8 cellular contexts compared by ENCODE assay signal in genomic region chr17:68457168-68457538, GRCh38. TPM values are rescaled to one million over a fixed set of nuclear protein-coding genes. Genes with fewer than 3 reads are reported as not detected.
DNase-seq lines count a peak whose midpoint lies in the region; ATAC-seq and TF ChIP-seq lines count a peak whose summit lies in the region.

TSS of gene WIPI1 (minus strand) at chr17:68457496. CDS start at chr17:68457421, 75 bp downstream.

- H3K9me3 Mint-ChIP-seq in neural progenitor cell: no peaks in the 10 kb centered on the region

- H3K9ac ChIP-seq in neural progenitor cell: peak within 1 kb of the TSS; percentile 32

- H3K27ac Mint-ChIP-seq in neural progenitor cell: peak within 1 kb of the TSS; percentile 46

- intact Hi-C loops in A673 (cut with micrococcal nuclease; ENCODE audit: unreplicated experiment): loop anchor here (10.0 kb wide), 1 partner anchor 62 kb away; no protein-coding TSS in a partner anchor
- intact Hi-C loops in esophagus muscularis mucosa (cut with DNase I): no loop called here

- H2AFZ ChIP-seq in neural progenitor cell (replicated peaks): peak within 1 kb of the TSS; percentile 97

- no peak within 1 kb of the TSS for H3K27ac ChIP-seq in A673 (ENCODE audit: low read depth, low read length, poor library complexity, severe bottlenecking)
- H3K27ac ChIP-seq in esophagus muscularis mucosa (replicated peaks in 1 of 4): peak within 1 kb of the TSS; percentile 94 to 99 (median 96)
- H3K27ac ChIP-seq in neural progenitor cell: no peak within 1 kb of the TSS

- H3K4me3 Mint-ChIP-seq in neural progenitor cell: peak within 1 kb of the TSS; percentile 99

- peaks cover 21% of the 10 kb centered on the region for H3F3A ChIP-seq in neural progenitor cell (ENCODE audit: low read depth)

- 4% methylated on average over 10 of the region's 39 CpGs for WGBS in esophagus muscularis mucosa

- CTCF ChIA-PET in A673 (lab: Charles Lee): interaction anchor here (0.6 to 1.8 kb wide), 3 partner anchors 21 to 515 kb away, joined by 3 read pairs; no protein-coding TSS in a partner anchor

- no peaks in the 10 kb centered on the region for H3K79me2 ChIP-seq in neural progenitor cell (ENCODE audit: low read depth)

- H3K27me3 ChIP-seq in A673 (replicated peaks; ENCODE audit: insufficient read depth, low read depth, low read length, poor library complexity): peaks cover 20% of the 10 kb centered on the region
- H3K27me3 ChIP-seq in esophagus muscularis mucosa: no peaks in the 10 kb centered on the region
- H3K27me3 ChIP-seq in neural progenitor cell: peaks cover 17% of the 10 kb centered on the region

- H3K4me1 ChIP-seq in A673 (ENCODE audit: insufficient read depth, low read length, poor library complexity, severe bottlenecking) (peaks cover 13% of the 10 kb centered on the region), esophagus muscularis mucosa (peaks cover 28 to 41% (median 39%) of the 10 kb centered on the region in 4 donors), neural progenitor cell (peaks cover 3% of the 10 kb centered on the region)

- H3K4me3 ChIP-seq in A673 (ENCODE audit: low read depth, low read length, poor library complexity, severe bottlenecking) (peak within 1 kb of the TSS; percentile 45), esophagus muscularis mucosa (peak within 1 kb of the TSS; percentile 79 to 95 (median 88)), neural progenitor cell (peak within 1 kb of the TSS; percentile 71)

- peak; percentile 28 for DNase-seq in A673 (ENCODE audit: low spot score)
- DNase-seq in esophagus muscularis mucosa (ENCODE audit: extremely low spot score): peak; percentile 93
- DNase-seq in neural progenitor cell (ENCODE audit: low spot score): no peak
- no peak for DNase-seq in effector CD4-positive, alpha-beta T cell
- DNase-seq in GDM1 (lab: John Stamatoyannopoulos, UW): no peak

- TF ChIP-seq POLR2A in esophagus muscularis mucosa (IDR thresholded peaks at IDR 0.05; ENCODE audit: low read depth): peak; percentile 88

- no TSS peak for BruUV-seq in A673 (replicated peaks; lab: Mats Ljungman, UMichigan)

- H3K4me1 Mint-ChIP-seq in neural progenitor cell: peaks cover 22% of the 10 kb centered on the region

- H3K36me3 Mint-ChIP-seq in neural progenitor cell: no peaks in the 10 kb centered on the region

- H3K36me3 ChIP-seq in A673 (ENCODE audit: insufficient read depth, low read length, poor library complexity, severe bottlenecking) (no peaks in the 10 kb centered on the region), esophagus muscularis mucosa (peaks cover 0 to 7% (median 5%) of the 10 kb centered on the region in 4 donors), neural progenitor cell (no peaks in the 10 kb centered on the region)

- no peak for TF ChIP-seq CTCF in A673 (conservative IDR thresholded peaks at IDR 0.05; ENCODE audit: low read depth, low read length)
- no peak for TF ChIP-seq CTCF in esophagus muscularis mucosa (IDR thresholded peaks at IDR 0.05)
- TF ChIP-seq CTCF in neural progenitor cell (IDR thresholded peaks at IDR 0.05): no peak

- H3K4me2 ChIP-seq in neural progenitor cell: peak within 1 kb of the TSS; percentile 92

- TF ChIP-seq EP300 in esophagus muscularis mucosa (IDR thresholded peaks at IDR 0.05): no peak

- H4K20me1 ChIP-seq in neural progenitor cell (ENCODE audit: low read depth): no peaks in the 10 kb centered on the region

- peaks cover 11% of the 10 kb centered on the region for H3K27me3 Mint-ChIP-seq in neural progenitor cell (ENCODE audit: insufficient read depth, low read depth)

- POLR2A ChIA-PET in A673 (lab: Charles Lee; ENCODE audit: low non-redundant PET): no interaction called here

- peak; percentile 20 for ATAC-seq in GM18858 (IDR thresholded peaks at IDR 0.05; ENCODE audit: unreplicated experiment)
- peak; percentile 29 for ATAC-seq in HG03025 (IDR thresholded peaks at IDR 0.05; ENCODE audit: low FRiP score, unreplicated experiment)
- ATAC-seq in SK-N-SH treated with all-trans-retinoic acid at 6 μM for 48 hours: peak; percentile 43

- H3K9me3 ChIP-seq in A673 (ENCODE audit: low read depth, low read length, poor library complexity, severe bottlenecking) (no peaks in the 10 kb centered on the region), esophagus muscularis mucosa (no peaks in the 10 kb centered on the region), neural progenitor cell (ENCODE audit: low read depth) (no peaks in the 10 kb centered on the region)

TF ChIP-seq in SK-N-SH treated with all-trans-retinoic acid at 6 μM for 48 hours, 23 proteins besides CTCF, POLR2A, EP300 and RAD21:
- TF ChIP-seq ISL1 (CRISPR knock-in tag; IDR thresholded peaks at IDR 0.05): no peak
- no peak for TF ChIP-seq ZFP30 (CRISPR knock-in tag; IDR thresholded peaks at IDR 0.05)
- TF ChIP-seq ESRRG (CRISPR knock-in tag; IDR thresholded peaks at IDR 0.05): no peak
- no peak for TF ChIP-seq POU6F1 (CRISPR knock-in tag; IDR thresholded peaks at IDR 0.05; ENCODE audit: borderline replicate concordance, low read depth)
- no peak for TF ChIP-seq ARNTL (CRISPR knock-in tag; IDR thresholded peaks at IDR 0.05; ENCODE audit: borderline replicate concordance, low read depth)
- TF ChIP-seq OSR1 (CRISPR knock-in tag; IDR thresholded peaks at IDR 0.05): no peak
- no peak for TF ChIP-seq TCF4 (CRISPR knock-in tag; IDR thresholded peaks at IDR 0.05; ENCODE audit: borderline replicate concordance)
- TF ChIP-seq ZFP3 (CRISPR knock-in tag; IDR thresholded peaks at IDR 0.05): no peak

RNA-seq across cellular contexts. Expression of gene WIPI1, which starts in this region (rescaled TPM):
- total RNA-seq in A673 (2021): 0.43 and 1.2 TPM in 2 replicates
- total RNA-seq in esophagus muscularis mucosa: 10 to 100 TPM; 27.0 to 59.4 (median 43.5) TPM
- total RNA-seq in neural progenitor cell (ENCODE audit: low replicate concordance): 27.8 and 29.5 TPM in 2 replicates

Comparison
In these comparisons a context has a peak if more than half of its experiments do, and no peak if none do; other contexts are left out.
1. RNA of gene WIPI1 (total RNA-seq): 27.0 to 59.4 TPM in esophagus muscularis mucosa and 27.8 to 29.5 TPM in neural progenitor cell; 0.43 to 1.2 TPM in A673; every median in the first group is over 10 times any median in the second.
2. DNase-seq: peak in A673 (single experiment) and esophagus muscularis mucosa (single experiment); none in neural progenitor cell (single experiment), effector CD4-positive, alpha-beta T cell (single experiment) and GDM1 (single experiment).
3. H3K27ac ChIP-seq: peak in esophagus muscularis mucosa (4 of 4); none in A673 (single experiment) and neural progenitor cell (single experiment).
4. Peak in every context shown above with its lines, with median percentiles within 50 percentile points of each other: H3K4me3 ChIP-seq and ATAC-seq.